Comparison of ENCODE assay signal across 19 cellular contexts in genomic region chr20:33644313-33645071, GRCh38. TPM values are rescaled to one million over a fixed set of nuclear protein-coding genes. Genes with fewer than 3 reads are reported as not detected.
DNase-seq lines count a peak whose midpoint lies in the region; ATAC-seq, FAIRE-seq and TF ChIP-seq lines count a peak whose summit lies in the region.
"Had no signal": no experiment of that assay in that cellular context is flagged by ENCODE, and none has a peak within 500 bp of the region (broad histone marks: within the 10 kb centered on the region; RNA-seq: fewer than 3 reads in every experiment).

No MANE protein-coding gene starts in this region.

- no peaks in the 10 kb centered on the region for H3K9me3 Mint-ChIP-seq in T-helper 1 cell treated with Interleukin-12 subunit alpha and Interleukin-12 subunit beta and Interleukin-4 antibody, amounts not matched to agents 30 μg/mL and 1 μg/mL, for 36 hours
- H3K9me3 Mint-ChIP-seq in CD4-positive, alpha-beta T cell: no peaks in the 10 kb centered on the region
- H3K9me3 Mint-ChIP-seq: CD4-positive, CD25-positive, alpha-beta regulatory T cell; GM23338; HFFc6 had no signal

- 92% methylated on average over 28 of the region's 28 CpGs; no CpG with 5 or more reads in 1 of the 2 experiments for WGBS in H1 (ENCODE audit: extremely low coverage in 1 of 2, insufficient coverage in 1 of 2, insufficient read length in 1 of 2, insufficient replicate concordance in 2 of 2, low coverage in 1 of 2, low lambda C conversion rate in 2 of 2, missing lambda C conversion rate in 1 of 2), 2 experiments
- WGBS in prostate gland: 77% methylated on average over 28 of the region's 28 CpGs

- no peaks in the 10 kb centered on the region for H3K27me3 Mint-ChIP-seq in T-helper 1 cell treated with Interleukin-12 subunit alpha and Interleukin-12 subunit beta and Interleukin-4 antibody, amounts not matched to agents 30 μg/mL and 1 μg/mL, for 36 hours (ENCODE audit: low read depth)
- H3K27me3 Mint-ChIP-seq in CD4-positive, alpha-beta T cell: no peaks in the 10 kb centered on the region
- H3K27me3 Mint-ChIP-seq: CD4-positive, CD25-positive, alpha-beta regulatory T cell had no signal

- H2BK120ac ChIP-seq in H1 (replicated peaks; ENCODE audit: low read depth, low read length): no peak overlapping the region

- H3K4me3 ChIP-seq in H7 (ENCODE audit: insufficient read depth, low read depth, low read length) (no peak overlapping the region), H1 (ENCODE audit: extremely low read depth in 1 of 4, insufficient read depth in 2 of 4, low read depth in 3 of 4, low read length in 4 of 4) (no peak overlapping the region), prostate gland (no peak overlapping the region)
- H3K4me3 ChIP-seq: BLaER1, GM12878, GM23338 had no signal

- no peak for FAIRE-seq in H1 (lab: Jason Lieb, UNC)
- FAIRE-seq: GM12878, GM18507, HTR-8/SVneo had no signal

- no peak overlapping the region for H3K4me2 ChIP-seq in H1 (ENCODE audit: insufficient read depth in 1 of 2, low read depth in 2 of 2, low read length in 2 of 2)
- H3K4me2 ChIP-seq: BLaER1, GM23338 had no signal

- no peaks in the 10 kb centered on the region for H3K9me3 ChIP-seq in H1 (ENCODE audit: insufficient read depth in 2 of 2, low read depth in 1 of 2, low read length in 1 of 2)
- no peaks in the 10 kb centered on the region for H3K9me3 ChIP-seq in prostate gland
- no peaks in the 10 kb centered on the region for H3K9me3 ChIP-seq in CD4-positive, alpha-beta T cell (ENCODE audit: control insufficient read depth, low read length)
- H3K9me3 ChIP-seq: BLaER1 had no signal

- no peak overlapping the region for H3K18ac ChIP-seq in H1 (ENCODE audit: extremely low read depth, low read length)

- H3K27ac ChIP-seq in H1 (ENCODE audit: low read depth, low read length): no peak overlapping the region
- peak overlapping the region; percentile 35 to 87 for H3K27ac ChIP-seq in prostate gland
- no peak overlapping the region for H3K27ac ChIP-seq in CD4-positive, alpha-beta T cell (ENCODE audit: low read depth, low read length)
- H3K27ac ChIP-seq: BLaER1 had no signal

- H3K4me1 Mint-ChIP-seq in T-helper 1 cell treated with Interleukin-12 subunit alpha and Interleukin-12 subunit beta and Interleukin-4 antibody, amounts not matched to agents 30 μg/mL and 1 μg/mL, for 36 hours (ENCODE audit: low read depth): peaks cover 8% of the 10 kb centered on the region
- peaks cover 4% of the 10 kb centered on the region for H3K4me1 Mint-ChIP-seq in CD4-positive, alpha-beta T cell (ENCODE audit: low read depth)

- no peak overlapping the region for H3K23ac ChIP-seq in H1 (ENCODE audit: insufficient read length)

- H3K36me3 Mint-ChIP-seq in T-helper 1 cell treated with Interleukin-12 subunit alpha and Interleukin-12 subunit beta and Interleukin-4 antibody, amounts not matched to agents 30 μg/mL and 1 μg/mL, for 36 hours (ENCODE audit: low read depth): peaks cover 25% of the 10 kb centered on the region
- H3K36me3 Mint-ChIP-seq in CD4-positive, alpha-beta T cell (ENCODE audit: low read depth): peaks cover 61% of the 10 kb centered on the region

- H2AK5ac ChIP-seq in H1 (ENCODE audit: low read depth, low read length): no peak overlapping the region

- H2BK20ac ChIP-seq in H1 (ENCODE audit: low read length): no peak overlapping the region

- H3K56ac ChIP-seq in H1 (replicated peaks; ENCODE audit: insufficient read length, low read depth, low read length): no peak overlapping the region

- H3K4me1 ChIP-seq in H1 (replicated peaks in 1 of 4; ENCODE audit: control insufficient read depth in 3 of 4, insufficient read depth in 4 of 4, low read length in 3 of 4) (no peaks in the 10 kb centered on the region), prostate gland (replicated peaks) (peaks cover 39% of the 10 kb centered on the region)

- CTCF ChIA-PET in H1 (lab: Charles Lee; ENCODE audit: partially characterized antibody): interaction anchor here (1.6 kb wide), 1 partner anchor 9 kb away, joined by 7 read pairs; no protein-coding TSS in a partner anchor
- CTCF ChIA-PET in CD4-positive, alpha-beta T cell (lab: Charles Lee): no interaction called here

- H3K79me1 ChIP-seq in H1 (ENCODE audit: low read depth, low read length): no peaks in the 10 kb centered on the region

- H4K20me1 ChIP-seq in H1 (replicated peaks in 1 of 2; ENCODE audit: control insufficient read depth in 1 of 2, insufficient read depth in 2 of 2, low read length in 2 of 2): peaks cover 0 to 3% of the 10 kb centered on the region in 2 experiments

- peaks cover 2% of the 10 kb centered on the region; the same call in 1 of the 2 replicates for H3K23me2 ChIP-seq in H1 (ENCODE audit: low read depth, low read length)

- H4K91ac ChIP-seq in H1 (replicated peaks; ENCODE audit: insufficient read length, low read length): no peak overlapping the region

- H3K27ac Mint-ChIP-seq in T-helper 1 cell treated with Interleukin-12 subunit alpha and Interleukin-12 subunit beta and Interleukin-4 antibody, amounts not matched to agents 30 μg/mL and 1 μg/mL, for 36 hours: peak overlapping the region; percentile 36
- no peak overlapping the region for H3K27ac Mint-ChIP-seq in CD4-positive, alpha-beta T cell
- H3K27ac Mint-ChIP-seq: GM23338, HFFc6 had no signal

- no peak overlapping the region for H2BK12ac ChIP-seq in H1 (ENCODE audit: low read depth, low read length)

- no peak for TF ChIP-seq RAD21 in H1 (IDR thresholded peaks at IDR 0.05 in 1 of 2, conservative IDR thresholded peaks at IDR 0.05 in 1 of 2; ENCODE audit: low read depth in 2 of 2, low read length in 2 of 2)

- TF ChIP-seq CTCF in H1 (IDR thresholded peaks at IDR 0.05; ENCODE audit: control extremely low read depth in 1 of 3, insufficient read depth in 1 of 3, low read depth in 1 of 3, low read length in 3 of 3) (no peak), prostate gland (IDR thresholded peaks at IDR 0.05) (no peak)
- no peak for TF ChIP-seq CTCF in CD4-positive, alpha-beta T cell (IDR thresholded peaks at IDR 0.05)

- POLR2A ChIA-PET in H1 (lab: Charles Lee; ENCODE audit: partially characterized antibody): no interaction called here
- POLR2A ChIA-PET in CD4-positive, alpha-beta T cell (lab: Charles Lee): no interaction called here

- H4K8ac ChIP-seq in H1 (ENCODE audit: extremely low read depth, insufficient read depth, low read length): peak overlapping the region; percentile 87

- H3K14ac ChIP-seq in H1 (ENCODE audit: insufficient read length): no peak overlapping the region

- no peak for DNase-seq in T-helper 1 cell
- peak; percentile 37 for DNase-seq in H7
- DNase-seq in H1 (ENCODE audit: low read depth in 1 of 2, low spot score in 2 of 2): no peak
- no peak for DNase-seq in prostate gland (ENCODE audit: low spot score)
- no peak for DNase-seq in amygdala (lab: John Stamatoyannopoulos, UW)
- no peak for DNase-seq in CD4-positive, alpha-beta T cell
- DNase-seq: 8988T; AML-193; CD4-positive, CD25-positive, alpha-beta regulatory T cell; DMS79; HCEC 1CT; HFFc6 had no signal

- H3K9ac ChIP-seq in H1 (replicated peaks in 1 of 4; ENCODE audit: extremely low read depth in 1 of 4, low read depth in 3 of 4, low read length in 3 of 4): no peak overlapping the region; a peak in 1 of 7 replicates
- H3K9ac ChIP-seq: BLaER1 had no signal

- no peak overlapping the region for H4K5ac ChIP-seq in H1 (ENCODE audit: insufficient read length, low read depth, low read length)

- ATAC-seq in CD4-positive, alpha-beta T cell (ENCODE audit: poor library complexity): no peak
- ATAC-seq: GM12878, GM23338 had no signal

- H3K4ac ChIP-seq in H1 (replicated peaks; ENCODE audit: insufficient read length, low read depth, low read length): no peak overlapping the region

- H3K79me2 ChIP-seq in H1 (ENCODE audit: control insufficient read depth in 1 of 2, insufficient read depth in 2 of 2, low read length in 2 of 2): no peaks in the 10 kb centered on the region

- no peak overlapping the region for H2BK5ac ChIP-seq in H1 (ENCODE audit: low read depth, low read length)

- no peak overlapping the region for H3K4me3 Mint-ChIP-seq in T-helper 1 cell treated with Interleukin-12 subunit alpha and Interleukin-12 subunit beta and Interleukin-4 antibody, amounts not matched to agents 30 μg/mL and 1 μg/mL, for 36 hours
- H3K4me3 Mint-ChIP-seq in CD4-positive, alpha-beta T cell: no peak overlapping the region
- H3K4me3 Mint-ChIP-seq: CD4-positive, CD25-positive, alpha-beta regulatory T cell; GM23338; HFFc6 had no signal

- no peak overlapping the region for H2AFZ ChIP-seq in H1 (ENCODE audit: low read length)
- H2AFZ ChIP-seq: GM23338 had no signal

- H3K27me3 ChIP-seq in H7 (ENCODE audit: control insufficient read depth, insufficient read depth, low read length): no peaks in the 10 kb centered on the region
- no peaks in the 10 kb centered on the region for H3K27me3 ChIP-seq in H1 (replicated peaks in 1 of 4; ENCODE audit: control insufficient read depth in 3 of 4, extremely low read depth in 1 of 4, insufficient read depth in 3 of 4, low read length in 3 of 4)
- H3K27me3 ChIP-seq in prostate gland (replicated peaks; ENCODE audit: insufficient read depth): no peaks in the 10 kb centered on the region
- no peaks in the 10 kb centered on the region for H3K27me3 ChIP-seq in CD4-positive, alpha-beta T cell (ENCODE audit: control insufficient read depth, insufficient read depth, low read length)
- H3K27me3 ChIP-seq: BLaER1 had no signal

- TF ChIP-seq POLR2A in H1 (IDR thresholded peaks at IDR 0.05; ENCODE audit: control extremely low read depth in 1 of 2, low read depth in 2 of 2, low read length in 2 of 2) (no peak), prostate gland (IDR thresholded peaks at IDR 0.05) (no peak)

- intact Hi-C loops in prostate gland (cut with DNase I): no loop called here
- intact Hi-C loops in CD4-positive, alpha-beta T cell (cut with DNase I, micrococcal nuclease): no loop called here

- H3K36me3 ChIP-seq in H7 (replicated peaks; ENCODE audit: control insufficient read depth, insufficient read depth, low read length) (peaks cover 19% of the 10 kb centered on the region), H1 (ENCODE audit: control insufficient read depth in 2 of 4, insufficient read depth in 4 of 4, low read length in 3 of 4) (peaks cover 0 to 21% (median 0%) of the 10 kb centered on the region in 4 experiments; a peak in 2 of 8 replicates), prostate gland (peaks cover 0 to 7% of the 10 kb centered on the region in 2 donors)

- TF ChIP-seq EP300 in H1 (IDR thresholded peaks at IDR 0.05; ENCODE audit: borderline replicate concordance in 1 of 2, low read depth in 2 of 2, low read length in 2 of 2): no peak

- H2BK15ac ChIP-seq in H1 (ENCODE audit: low read length): no peak overlapping the region

RNA-seq across cellular contexts. Expression of gene C20orf144, which starts 17.6 kb away (rescaled TPM):
- 0.11 TPM in 1 of 2 replicates, not detected in the other for total RNA-seq in H7 (2014; rRNA removed; shearing (Covaris generic))
- 0.23 and 0.24 TPM in 2 replicates for total RNA-seq in H1 (2021; fragmentation: NEBNext Ultra II Directional; extraction: Animal tissue kit (Norgen Biotek cat#: 25700))
- 0.21 and 0.24 TPM in 2 replicates for polyA plus RNA-seq in H1 (2011; rRNA removed)
- 0.23 TPM for polyA plus RNA-seq in H1 (2011; cell fraction: cytosol; rRNA removed)
- polyA plus RNA-seq in H1 (2011; cell fraction: nucleus; rRNA removed): 0.27 TPM
- 0.27 to 0.36 TPM (median 0.33 TPM) in 4 replicates for polyA plus RNA-seq in H1 (2012, experiment 1 of 2)
- 0.13 TPM for polyA plus RNA-seq in H1 (2012, experiment 2 of 2)
- polyA plus RNA-seq in H1 (2013, experiment 1 of 2): 0.12 TPM
- polyA plus RNA-seq in H1 (2013, experiment 2 of 2): 0.07 TPM
- 0.27 and 0.79 TPM in 2 replicates for polyA minus RNA-seq in H1 (2011; rRNA and poly(A)+ RNA removed)
- not detected for polyA minus RNA-seq in H1 (2011; cell fraction: cytosol; rRNA and poly(A)+ RNA removed)
- 1.7 TPM for polyA minus RNA-seq in H1 (2011; cell fraction: nucleus; rRNA and poly(A)+ RNA removed)
- total RNA-seq in prostate gland: under 1 TPM; 0.14 to 0.91 TPM
- total RNA-seq in CD4-positive, alpha-beta T cell: under 1 TPM; 0.17 to 0.19 TPM
- total RNA-seq: CD4-positive, CD25-positive, alpha-beta regulatory T cell had no signal

RNA-seq across cellular contexts. Expression of gene ACTL10, which starts 22.3 kb away (rescaled TPM):
- 1.3 and 1.4 TPM in 2 replicates for total RNA-seq in H7 (2014; rRNA removed; shearing (Covaris generic))
- not detected in 2 replicates for total RNA-seq in H1 (2021; fragmentation: NEBNext Ultra II Directional; extraction: Animal tissue kit (Norgen Biotek cat#: 25700))
- polyA plus RNA-seq in H1 (2011; rRNA removed): 0.20 and 0.26 TPM in 2 replicates
- polyA plus RNA-seq in H1 (2011; cell fraction: cytosol; rRNA removed): 0.25 TPM
- polyA plus RNA-seq in H1 (2011; cell fraction: nucleus; rRNA removed): 0.33 TPM
- 0.11 to 0.18 TPM (median 0.12 TPM) in 3 of 4 replicates, not detected in the other for polyA plus RNA-seq in H1 (2012, experiment 1 of 2)
- polyA plus RNA-seq in H1 (2012, experiment 2 of 2): 0.30 TPM
- polyA plus RNA-seq in H1 (2013, experiment 1 of 2): 0.08 TPM
- polyA plus RNA-seq in H1 (2013, experiment 2 of 2): 0.04 TPM
- polyA minus RNA-seq in H1 (2011; rRNA and poly(A)+ RNA removed): 0.07 and 0.09 TPM in 2 replicates
- polyA minus RNA-seq in H1 (2011; cell fraction: cytosol; rRNA and poly(A)+ RNA removed): not detected
- 1.7 TPM for polyA minus RNA-seq in H1 (2011; cell fraction: nucleus; rRNA and poly(A)+ RNA removed)
- total RNA-seq in prostate gland: 1 to 10 TPM; 7.9 to 8.5 TPM
- under 1 TPM; 0.28 to 0.55 TPM for total RNA-seq in CD4-positive, alpha-beta T cell
- total RNA-seq: G401 had no signal

RNA-seq across cellular contexts. Expression of gene NECAB3, which starts 29.7 kb away (rescaled TPM):
- total RNA-seq in H7 (2014; rRNA removed; shearing (Covaris generic)): 39.9 and 56.7 TPM in 2 replicates
- total RNA-seq in H1 (2021; fragmentation: NEBNext Ultra II Directional; extraction: Animal tissue kit (Norgen Biotek cat#: 25700)): 19.7 and 20.5 TPM in 2 replicates
- 46.2 and 72.6 TPM in 2 replicates for polyA plus RNA-seq in H1 (2011; rRNA removed)
- 39.5 TPM for polyA plus RNA-seq in H1 (2011; cell fraction: cytosol; rRNA removed)
- 101 TPM for polyA plus RNA-seq in H1 (2011; cell fraction: nucleus; rRNA removed)
- polyA plus RNA-seq in H1 (2012, experiment 1 of 2): 13.8 to 22.6 TPM (median 18.4 TPM) in 4 replicates
- 15.9 TPM for polyA plus RNA-seq in H1 (2012, experiment 2 of 2)
- 12.2 TPM for polyA plus RNA-seq in H1 (2013, experiment 1 of 2)
- polyA plus RNA-seq in H1 (2013, experiment 2 of 2): 10.7 TPM
- 20.5 and 23.8 TPM in 2 replicates for polyA minus RNA-seq in H1 (2011; rRNA and poly(A)+ RNA removed)
- polyA minus RNA-seq in H1 (2011; cell fraction: cytosol; rRNA and poly(A)+ RNA removed): 15.6 TPM
- 39.6 TPM for polyA minus RNA-seq in H1 (2011; cell fraction: nucleus; rRNA and poly(A)+ RNA removed)
- 100 to 1,000 TPM; 142 to 156 TPM for total RNA-seq in prostate gland
- 1 to 10 TPM; 8.7 to 9.2 TPM for total RNA-seq in CD4-positive, alpha-beta T cell

RNA-seq across cellular contexts. Expression of gene E2F1, which starts 41.7 kb away (rescaled TPM):
- 51.8 and 57.8 TPM in 2 replicates for total RNA-seq in H7 (2014; rRNA removed; shearing (Covaris generic))
- total RNA-seq in H1 (2021; fragmentation: NEBNext Ultra II Directional; extraction: Animal tissue kit (Norgen Biotek cat#: 25700)): 35.3 and 35.8 TPM in 2 replicates
- polyA plus RNA-seq in H1 (2011; rRNA removed): 33.4 and 56.3 TPM in 2 replicates
- 44.6 TPM for polyA plus RNA-seq in H1 (2011; cell fraction: cytosol; rRNA removed)
- 121 TPM for polyA plus RNA-seq in H1 (2011; cell fraction: nucleus; rRNA removed)
- polyA plus RNA-seq in H1 (2012, experiment 1 of 2): 32.0 to 45.5 TPM (median 42.4 TPM) in 4 replicates
- polyA plus RNA-seq in H1 (2012, experiment 2 of 2): 36.8 TPM
- polyA plus RNA-seq in H1 (2013, experiment 1 of 2): 25.5 TPM
- polyA plus RNA-seq in H1 (2013, experiment 2 of 2): 23.3 TPM
- 21.5 and 26.8 TPM in 2 replicates for polyA minus RNA-seq in H1 (2011; rRNA and poly(A)+ RNA removed)
- polyA minus RNA-seq in H1 (2011; cell fraction: cytosol; rRNA and poly(A)+ RNA removed): 17.8 TPM
- polyA minus RNA-seq in H1 (2011; cell fraction: nucleus; rRNA and poly(A)+ RNA removed): 22.2 TPM
- total RNA-seq in prostate gland: 10 to 100 TPM in 1 of 2 donors, 1 to 10 TPM in 1; 2.0 to 10.1 TPM
- 1 to 10 TPM; 1.2 to 1.6 TPM for total RNA-seq in CD4-positive, alpha-beta T cell

Comparison
In these comparisons a context has a peak if more than half of its experiments do, and no peak if none do; other contexts are left out.
1. H3K27ac ChIP-seq: peak in prostate gland (2 of 2); none in H1 (single experiment) and CD4-positive, alpha-beta T cell (single experiment).